22 cellular contexts compared by ENCODE assay signal in genomic region chr11:44823920-44824704, GRCh38.
DNase-seq lines count a peak whose midpoint lies in the region; ATAC-seq and TF ChIP-seq lines count a peak whose summit lies in the region.
"Had no signal": no experiment of that assay in that cellular context is flagged by ENCODE, and none has a peak within 500 bp of the region (broad histone marks: within the 10 kb centered on the region; RNA-seq: fewer than 3 reads in every experiment).

No MANE protein-coding gene starts in this region.

- peak overlapping the region; percentile 41 for H3K4me3 Mint-ChIP-seq in progenitor cell of endocrine pancreas (ENCODE audit: low read depth)
- H3K4me3 Mint-ChIP-seq: activated CD4-positive, alpha-beta memory T cell treated with anti-CD3 and anti-CD28 coated beads for 36 hours; CD8-positive, alpha-beta T cell; IgD-negative memory B cell; memory B cell; stimulated activated naive CD8-positive, alpha-beta T cell treated with anti-CD3 and anti-CD28 coated beads, Interleukin-15, Interleukin-2, amounts not matched to agents 100 ng/mL and 50 ng/mL, for 24 hours had no signal

- H3K4me3 ChIP-seq in HUES6 (ENCODE audit: low read depth, low read length) (peak overlapping the region; percentile 32), esophagus muscularis mucosa (no peak overlapping the region)
- H3K4me3 ChIP-seq: adrenal gland, HAP-1 had no signal

- H3K9me3 Mint-ChIP-seq in progenitor cell of endocrine pancreas (ENCODE audit: low read depth) = no peaks in the 10 kb centered on the region
- H3K9me3 Mint-ChIP-seq: activated CD4-positive, alpha-beta memory T cell treated with anti-CD3 and anti-CD28 coated beads for 36 hours; CD8-positive, alpha-beta T cell; IgD-negative memory B cell; stimulated activated naive CD8-positive, alpha-beta T cell treated with anti-CD3 and anti-CD28 coated beads, Interleukin-15, Interleukin-2, amounts not matched to agents 100 ng/mL and 50 ng/mL, for 24 hours had no signal

- DNase-seq in esophagus muscularis mucosa (ENCODE audit: extremely low spot score) = no peak
- DNase-seq in left kidney (ENCODE audit: low read depth, low spot score) = peak; percentile 70
- no peak for DNase-seq in progenitor cell of endocrine pancreas (ENCODE audit: low spot score, unreplicated experiment)
- no peak for DNase-seq in NCI-H1436 (lab: John Stamatoyannopoulos, UW)
- no peak for DNase-seq in T-helper 9 cell
- DNase-seq in DMS79 (lab: John Stamatoyannopoulos, UW) = no peak
- DNase-seq: activated CD4-positive, alpha-beta memory T cell treated with anti-CD3 and anti-CD28 coated beads for 36 hours; CD8-positive, alpha-beta T cell; EL; erythroblast; hypothalamus; NCI-H2081 treated with DMSO at 0.1 percent for 48 hours; NCI-H526 treated with DMSO at 0.1 percent for 48 hours; OCI-M1; stimulated activated CD4-positive, alpha-beta T cell treated with anti-CD3 and anti-CD28 coated beads, Interleukin-12 subunit alpha, Interleukin-12 subunit beta, amount 100 ng/mL, for 4 hours had no signal

- TF ChIP-seq CTCF in esophagus muscularis mucosa (IDR thresholded peaks at IDR 0.05) (no peak), progenitor cell of endocrine pancreas (IDR thresholded peaks at IDR 0.05; ENCODE audit: unreplicated experiment) (no peak)

- H3K27me3 Mint-ChIP-seq in progenitor cell of endocrine pancreas = no peaks in the 10 kb centered on the region
- H3K27me3 Mint-ChIP-seq: activated CD4-positive, alpha-beta memory T cell treated with anti-CD3 and anti-CD28 coated beads for 36 hours; IgD-negative memory B cell; stimulated activated naive CD8-positive, alpha-beta T cell treated with anti-CD3 and anti-CD28 coated beads, Interleukin-15, Interleukin-2, amounts not matched to agents 100 ng/mL and 50 ng/mL, for 24 hours had no signal

- peaks cover 58% of the 10 kb centered on the region for H3K4me1 ChIP-seq in HUES6 (ENCODE audit: control insufficient read depth, insufficient read depth, low read length)
- peaks cover 37 to 84% (median 62%) of the 10 kb centered on the region in 4 donors for H3K4me1 ChIP-seq in esophagus muscularis mucosa

- H3K27ac Mint-ChIP-seq in progenitor cell of endocrine pancreas = peak overlapping the region; percentile 73
- H3K27ac Mint-ChIP-seq: activated CD4-positive, alpha-beta memory T cell treated with anti-CD3 and anti-CD28 coated beads for 36 hours; CD8-positive, alpha-beta T cell; memory B cell; stimulated activated naive CD8-positive, alpha-beta T cell treated with anti-CD3 and anti-CD28 coated beads, Interleukin-15, Interleukin-2, amounts not matched to agents 100 ng/mL and 50 ng/mL, for 24 hours had no signal

- peaks cover 22% of the 10 kb centered on the region for H3K4me1 Mint-ChIP-seq in progenitor cell of endocrine pancreas (ENCODE audit: low read depth)
- H3K4me1 Mint-ChIP-seq: IgD-negative memory B cell, memory B cell had no signal

- H3K36me3 Mint-ChIP-seq in progenitor cell of endocrine pancreas (ENCODE audit: insufficient read depth) = peaks cover 2% of the 10 kb centered on the region
- H3K36me3 Mint-ChIP-seq: CD8-positive, alpha-beta T cell; IgD-negative memory B cell; memory B cell had no signal

- peak overlapping the region; percentile 69 for H3K9ac ChIP-seq in HUES6 (ENCODE audit: low read length)

- peak overlapping the region; percentile 70; the same call in 1 of the 2 replicates for H3K27ac ChIP-seq in HUES6 (ENCODE audit: low read depth, low read length)
- H3K27ac ChIP-seq in esophagus muscularis mucosa (replicated peaks in 1 of 4) = peak overlapping the region; percentile 73 to 78 (median 76)

- H3K9me3 ChIP-seq in HUES6 (ENCODE audit: control insufficient read depth, insufficient read depth, low read depth, low read length) = no peaks in the 10 kb centered on the region; the same call in 1 of the 2 replicates
- no peaks in the 10 kb centered on the region for H3K9me3 ChIP-seq in esophagus muscularis mucosa
- H3K9me3 ChIP-seq: adrenal gland had no signal

- no peak for TF ChIP-seq POLR2A in esophagus muscularis mucosa (IDR thresholded peaks at IDR 0.05; ENCODE audit: low read depth)

- intact Hi-C loops in esophagus muscularis mucosa (cut with DNase I) = no loop called here

- no peak for ATAC-seq in HG03196 (IDR thresholded peaks at IDR 0.05; ENCODE audit: unreplicated experiment)
- ATAC-seq: CD8-positive, alpha-beta T cell had no signal

- no peak for TF ChIP-seq EP300 in esophagus muscularis mucosa (IDR thresholded peaks at IDR 0.05)

- H3K27me3 ChIP-seq in HUES6 (ENCODE audit: control insufficient read depth, insufficient read depth, low read length) (no peaks in the 10 kb centered on the region), esophagus muscularis mucosa (no peaks in the 10 kb centered on the region)
- H3K27me3 ChIP-seq: adrenal gland had no signal

- H3K36me3 ChIP-seq in HUES6 (ENCODE audit: control insufficient read depth, insufficient read depth, low read length) = no peaks in the 10 kb centered on the region
- H3K36me3 ChIP-seq in esophagus muscularis mucosa = no peaks in the 10 kb centered on the region
- H3K36me3 ChIP-seq: adrenal gland, HAP-1 had no signal

- WGBS in esophagus muscularis mucosa = 61% methylated on average over 10 of the region's 13 CpGs
